ENCODE assay signal across 14 cellular contexts in genomic region chr17:27276653-27277156, GRCh38. TPM values are rescaled to one million over a fixed set of nuclear protein-coding genes. Genes with fewer than 3 reads are reported as not detected.
A peak's percentile ranks its signal among the peaks of the same experiment; 100 is the strongest.
DNase-seq lines count a peak whose midpoint lies in the region; ATAC-seq and TF ChIP-seq lines count a peak whose summit lies in the region.
"Had no signal": no experiment of that assay in that cellular context is flagged by ENCODE, and none has a peak within 500 bp of the region (broad histone marks: within the 10 kb centered on the region; RNA-seq: fewer than 3 reads in every experiment).

No MANE protein-coding gene starts in this region.

- CTCF ChIA-PET in WTC11 (lab: Charles Lee) = interaction anchor here (1.0 to 2.2 kb wide), 4 partner anchors 31 to 105 kb away, joined by 4 to 7 read pairs (median 6); no protein-coding TSS in a partner anchor

- WGBS in HUES64 = 18% methylated on average over 12 of the region's 14 CpGs

- TF ChIP-seq CTCF in BE2C (IDR thresholded peaks at IDR 0.05; ENCODE audit: low read depth, low read length) = no peak
- no peak for TF ChIP-seq CTCF in WTC11 (IDR thresholded peaks at IDR 0.05)

- POLR2A ChIA-PET in WTC11 (lab: Charles Lee) = interaction anchor here (0.6 to 1.9 kb wide), 4 partner anchors 14 to 69 kb away, joined by 3 to 14 read pairs (median 4); partner anchors contain the start of gene WSB1

- H3K9me3 ChIP-seq in BE2C (no peaks in the 10 kb centered on the region), HUES64 (ENCODE audit: insufficient read depth, low read depth, low read length) (no peaks in the 10 kb centered on the region), iPS-18c (ENCODE audit: control insufficient read depth, insufficient read depth, low read length) (no peaks in the 10 kb centered on the region)
- H3K9me3 ChIP-seq: body of pancreas had no signal

- H3K4me1 Mint-ChIP-seq in WTC11 = peaks cover 11% of the 10 kb centered on the region

- H3K9me3 Mint-ChIP-seq in WTC11 = no peaks in the 10 kb centered on the region
- H3K9me3 Mint-ChIP-seq: activated B cell treated with CpG ODN at 0.5 μM for 24 hours had no signal

- H3K4me3 ChIP-seq in BE2C (ENCODE audit: low read depth, low read length) (no peak overlapping the region), HUES64 (ENCODE audit: low read length) (peak overlapping the region; percentile 43), iPS-18c (ENCODE audit: insufficient read depth, low read depth, low read length) (peak overlapping the region; percentile 17; the same call in 1 of the 2 replicates)
- H3K4me3 ChIP-seq: body of pancreas, dorsolateral prefrontal cortex, skin epidermis had no signal

- ATAC-seq in WTC11 = peak; percentile 97
- ATAC-seq: body of pancreas; stimulated activated naive CD8-positive, alpha-beta T cell treated with anti-CD3 and anti-CD28 coated beads, Interleukin-15, Interleukin-2, amounts not matched to agents 100 U/mL and 50 U/mL, for 24 hours had no signal

- intact Hi-C loops in cardiac septum (cut with DNase I) = no loop called here

- DNase-seq in BE2C (peak; percentile 13), WTC11 (ENCODE audit: low spot score) (peak; percentile 79), cardiac septum (ENCODE audit: low spot score) (no peak), NCI-H1048 (lab: John Stamatoyannopoulos, UW) (no peak)
- no peak for DNase-seq in activated T-cell treated with anti-CD3 and anti-CD28 coated beads, Interleukin-2, amount 50 U/mL, for 48 hours
- DNase-seq in activated CD4-positive, CD25-positive, alpha-beta regulatory T cell treated with anti-CD3 and anti-CD28 coated beads, Interleukin-2, amount 50 U/mL, for 72 hours = no peak
- DNase-seq: activated B cell treated with CpG ODN at 0.5 μM for 24 hours; body of pancreas; Calu3; dorsolateral prefrontal cortex; stimulated activated naive CD8-positive, alpha-beta T cell treated with anti-CD3 and anti-CD28 coated beads, Interleukin-15, Interleukin-2, amounts not matched to agents 100 U/mL and 50 U/mL, for 24 hours had no signal

- no peaks in the 10 kb centered on the region for H3K36me3 Mint-ChIP-seq in WTC11

- peak overlapping the region; percentile 78 for H3K9ac ChIP-seq in HUES64 (ENCODE audit: low read depth, low read length)

- H3K27ac ChIP-seq in HUES64 (ENCODE audit: low read depth, low read length) = peak overlapping the region; percentile 83
- H3K27ac ChIP-seq: body of pancreas, dorsolateral prefrontal cortex, skin epidermis had no signal

- no peaks in the 10 kb centered on the region for H3K4me1 ChIP-seq in BE2C
- peaks cover 8% of the 10 kb centered on the region for H3K4me1 ChIP-seq in HUES64 (ENCODE audit: insufficient read depth, low read length)
- H3K4me1 ChIP-seq: body of pancreas had no signal

- H3K27me3 Mint-ChIP-seq in WTC11 (ENCODE audit: low read depth) = no peaks in the 10 kb centered on the region
- H3K27me3 Mint-ChIP-seq: activated B cell treated with CpG ODN at 0.5 μM for 24 hours had no signal

- peak overlapping the region; percentile 59 for H3K4me3 Mint-ChIP-seq in WTC11
- H3K4me3 Mint-ChIP-seq: activated B cell treated with CpG ODN at 0.5 μM for 24 hours had no signal

- H3K27ac Mint-ChIP-seq in WTC11 = peak overlapping the region; percentile 99
- H3K27ac Mint-ChIP-seq: activated B cell treated with CpG ODN at 0.5 μM for 24 hours had no signal

- H3K36me3 ChIP-seq in BE2C (no peaks in the 10 kb centered on the region), HUES64 (ENCODE audit: insufficient read depth, low read length) (no peaks in the 10 kb centered on the region)

- H3K27me3 ChIP-seq in BE2C = no peaks in the 10 kb centered on the region
- no peaks in the 10 kb centered on the region for H3K27me3 ChIP-seq in HUES64 (ENCODE audit: insufficient read depth, low read length)
- H3K27me3 ChIP-seq: body of pancreas had no signal

TF ChIP-seq in WTC11, 78 proteins besides CTCF, POLR2A, EP300 and RAD21:
- TF ChIP-seq JUN (CRISPR knock-in tag; IDR thresholded peaks at IDR 0.05) = no peak
- TF ChIP-seq ZNF281 (CRISPR knock-in tag; IDR thresholded peaks at IDR 0.05) = no peak
- no peak for TF ChIP-seq E2F5 (CRISPR knock-in tag; IDR thresholded peaks at IDR 0.05)
- peak; percentile 69 for TF ChIP-seq FOXP4 (CRISPR knock-in tag; IDR thresholded peaks at IDR 0.05)
- TF ChIP-seq SP1 (CRISPR knock-in tag; conservative IDR thresholded peaks at IDR 0.05) = peak; percentile 53; the same call in 1 of the 2 replicates
- no peak for TF ChIP-seq NR2C2 (CRISPR knock-in tag; IDR thresholded peaks at IDR 0.05)
- 0 out of 2 replicates have a peak, but pooled peaks have one; percentile 36 for TF ChIP-seq ZNF232 (CRISPR knock-in tag; IDR thresholded peaks at IDR 0.05)
- peak; percentile 45; the same call in 1 of the 2 replicates for TF ChIP-seq MAX (CRISPR knock-in tag; IDR thresholded peaks at IDR 0.05)
- peak; percentile 79 for TF ChIP-seq FOXK1 (CRISPR knock-in tag; IDR thresholded peaks at IDR 0.05)
TF ChIP-seq in WTC11: peak in this region for 5.

RNA-seq across cellular contexts. Expression of gene WSB1, which starts 17.2 kb away (rescaled TPM):
- 12.0 TPM for polyA plus RNA-seq in BE2C (2012; ENCODE audit: insufficient read depth, insufficient read length, low read depth)
- polyA plus RNA-seq in HUES64 (2013, experiment 1 of 2) = 63.7 TPM
- 76.2 TPM for polyA plus RNA-seq in HUES64 (2013, experiment 2 of 2)
- total RNA-seq in WTC11 (2021) (167 to 223 TPM (median 221 TPM) in 3 replicates), cardiac septum (94.1 TPM)

Comparison
In these comparisons a context has a peak if more than half of its experiments do, and no peak if none do; other contexts are left out.
1. DNase-seq: peak in BE2C (single experiment) and WTC11 (single experiment); none in activated T-cell treated with anti-CD3 and anti-CD28 coated beads, Interleukin-2, amount 50 U/mL, for 48 hours (0 of 2), cardiac septum (single experiment), activated CD4-positive, CD25-positive, alpha-beta regulatory T cell treated with anti-CD3 and anti-CD28 coated beads, Interleukin-2, amount 50 U/mL, for 72 hours (single experiment) and NCI-H1048 (single experiment).